ENCODE assay signal across 17 cellular contexts in genomic region chr7:38211940-38212339, GRCh38. TPM values are rescaled to one million over a fixed set of nuclear protein-coding genes. Genes with fewer than 3 reads are reported as not detected.
A peak's percentile ranks its signal among the peaks of the same experiment; 100 is the strongest.
DNase-seq lines count a peak whose midpoint lies in the region; ATAC-seq and TF ChIP-seq lines count a peak whose summit lies in the region.
"Had no signal": no experiment of that assay in that cellular context is flagged by ENCODE, and none has a peak within 500 bp of the region (broad histone marks: within the 10 kb centered on the region; RNA-seq: fewer than 3 reads in every experiment).

No MANE protein-coding gene starts in this region.

- H3K9me3 ChIP-seq in left ventricle myocardium inferior (replicated peaks) = no peaks in the 10 kb centered on the region
- H3K9me3 ChIP-seq in right atrium auricular region = no peaks in the 10 kb centered on the region
- no peaks in the 10 kb centered on the region for H3K9me3 ChIP-seq in mesodermal cell (ENCODE audit: control insufficient read depth, low read length)
- no peaks in the 10 kb centered on the region for H3K9me3 ChIP-seq in vagina
- H3K9me3 ChIP-seq in SJCRH30 (replicated peaks) = no peaks in the 10 kb centered on the region
- no peaks in the 10 kb centered on the region for H3K9me3 ChIP-seq in MG63
- H3K9me3 ChIP-seq: ascending aorta, testis had no signal

- intact Hi-C loops in left ventricle myocardium inferior (cut with micrococcal nuclease) = no loop called here
- intact Hi-C loops in vagina (cut with DNase I) = no loop called here

- ATAC-seq in GM18868 (IDR thresholded peaks at IDR 0.05; ENCODE audit: unreplicated experiment) = no peak

- H3K27me3 ChIP-seq in left ventricle myocardium inferior (ENCODE audit: low read depth) = no peaks in the 10 kb centered on the region
- H3K27me3 ChIP-seq in right atrium auricular region = no peaks in the 10 kb centered on the region
- H3K27me3 ChIP-seq in vagina = no peaks in the 10 kb centered on the region
- H3K27me3 ChIP-seq in SJCRH30 = no peaks in the 10 kb centered on the region
- no peaks in the 10 kb centered on the region for H3K27me3 ChIP-seq in MG63
- H3K27me3 ChIP-seq: ascending aorta, testis had no signal

- H3K4me3 ChIP-seq in left ventricle myocardium inferior = no peak overlapping the region
- H3K4me3 ChIP-seq in right atrium auricular region = no peak overlapping the region
- H3K4me3 ChIP-seq in mesodermal cell (ENCODE audit: extremely low read depth, insufficient read depth, low read length, poor library complexity, severe bottlenecking) = no peak overlapping the region
- no peak overlapping the region for H3K4me3 ChIP-seq in vagina
- no peak overlapping the region for H3K4me3 ChIP-seq in SJCRH30
- H3K4me3 ChIP-seq in MG63 = no peak overlapping the region
- H3K4me3 ChIP-seq: ascending aorta, PC-9, testis had no signal

- H3K36me3 ChIP-seq in left ventricle myocardium inferior = peaks cover 43% of the 10 kb centered on the region
- peaks cover 27% of the 10 kb centered on the region for H3K36me3 ChIP-seq in right atrium auricular region
- H3K36me3 ChIP-seq in mesodermal cell (ENCODE audit: control insufficient read depth, insufficient read depth, low read length) = peaks cover 57% of the 10 kb centered on the region
- peaks cover 0 to 7% of the 10 kb centered on the region in 2 donors for H3K36me3 ChIP-seq in vagina
- H3K36me3 ChIP-seq in SJCRH30 = peaks cover 68% of the 10 kb centered on the region
- peaks cover 26% of the 10 kb centered on the region for H3K36me3 ChIP-seq in MG63

- no peak for DNase-seq in left ventricle myocardium inferior
- no peak for DNase-seq in right atrium auricular region (ENCODE audit: low spot score)
- DNase-seq in cerebellum (ENCODE audit: low spot score) = peak; percentile 19
- DNase-seq in vagina (ENCODE audit: extremely low spot score in 2 of 2) = no peak
- no peak for DNase-seq in SJCRH30
- no peak for DNase-seq in MG63
- DNase-seq: activated gamma-delta T cell treated with Interleukin-2 at 50 U/mL for 16 hours; effector CD4-positive, alpha-beta T cell; foreskin melanocyte; NCI-H146; NCI-H510A; PC-9; posterior cingulate gyrus; testis had no signal

- no peak for TF ChIP-seq POLR2A in vagina (IDR thresholded peaks at IDR 0.05)

- H3K27ac ChIP-seq in left ventricle myocardium inferior (replicated peaks) = peak overlapping the region; percentile 11
- no peak overlapping the region for H3K27ac ChIP-seq in right atrium auricular region
- peak overlapping the region; percentile 37 for H3K27ac ChIP-seq in mesodermal cell (ENCODE audit: low read depth, low read length, severe bottlenecking)
- H3K27ac ChIP-seq in vagina = peak overlapping the region; percentile 2
- H3K27ac ChIP-seq in SJCRH30 = no peak overlapping the region
- H3K27ac ChIP-seq: ascending aorta, PC-9, testis had no signal

- H3K4me1 ChIP-seq in left ventricle myocardium inferior = peaks cover 28% of the 10 kb centered on the region
- peaks cover 0 to 21% of the 10 kb centered on the region in 2 donors for H3K4me1 ChIP-seq in right atrium auricular region
- H3K4me1 ChIP-seq in mesodermal cell (ENCODE audit: control insufficient read depth, insufficient read depth, low read length, poor library complexity, severe bottlenecking) = no peaks in the 10 kb centered on the region
- peaks cover 21% of the 10 kb centered on the region for H3K4me1 ChIP-seq in vagina
- peaks cover 18% of the 10 kb centered on the region for H3K4me1 ChIP-seq in SJCRH30

- TF ChIP-seq CTCF in left ventricle myocardium inferior (IDR thresholded peaks at IDR 0.05; ENCODE audit: borderline replicate concordance) (no peak), right atrium auricular region (IDR thresholded peaks at IDR 0.05) (no peak), vagina (IDR thresholded peaks at IDR 0.05) (no peak)

- 85 to 96% methylated on average over 2 to 3 of the region's 3 CpGs for WGBS in mesodermal cell (ENCODE audit: insufficient coverage in 2 of 2), 2 experiments

RNA-seq across cellular contexts. Expression of gene STARD3NL, which starts 33.9 kb away (rescaled TPM):
- total RNA-seq in left ventricle myocardium inferior (24.8 TPM), right atrium auricular region (10 to 100 TPM; 36.3 to 41.9 TPM), cerebellum (66.2 TPM), vagina (29.5 TPM)
- 89.1 TPM for polyA plus RNA-seq in mesodermal cell (2013, experiment 1 of 2)
- 85.9 TPM for polyA plus RNA-seq in mesodermal cell (2013, experiment 2 of 2)
- total RNA-seq in SJCRH30 (2014; rRNA removed; shearing (Covaris generic)) = 153 and 162 TPM in 2 replicates
- 70.1 and 81.2 TPM in 2 replicates for total RNA-seq in MG63 (2014; rRNA removed; shearing (Covaris generic); ENCODE audit: low replicate concordance)

Comparison
In these comparisons a context has a peak if more than half of its experiments do, and no peak if none do; other contexts are left out.
1. H3K27ac ChIP-seq: peak in left ventricle myocardium inferior (single experiment), mesodermal cell (single experiment) and vagina (single experiment); none in right atrium auricular region (0 of 2) and SJCRH30 (single experiment).